Comparison of ENCODE assay signal across 9 cellular contexts in the genomic region with DNA sequence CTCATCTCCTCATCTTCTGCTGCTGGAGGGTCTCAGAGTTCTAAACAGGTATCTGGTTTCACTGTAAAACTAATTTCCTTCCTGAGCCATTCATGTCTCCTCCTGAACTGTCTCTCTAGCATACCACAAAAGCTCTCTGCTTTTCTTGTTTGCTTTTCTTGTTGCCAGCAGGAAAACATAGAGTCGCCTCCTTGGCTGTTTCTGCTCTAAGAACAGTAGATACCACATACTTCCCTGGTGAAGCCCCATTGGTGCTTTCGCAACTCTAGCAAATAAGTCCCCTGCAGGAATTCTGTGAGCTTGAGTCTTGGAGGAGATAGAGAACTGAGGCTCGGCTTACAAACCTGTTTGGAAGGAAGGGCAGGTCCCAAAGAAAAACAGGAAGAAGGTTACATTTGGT. TPM values are rescaled to one million over a fixed set of nuclear protein-coding genes. Genes with fewer than 3 reads are reported as not detected.
A peak's percentile ranks its signal among the peaks of the same experiment; 100 is the strongest.
DNase-seq lines count a peak whose midpoint lies in the region; ATAC-seq and TF ChIP-seq lines count a peak whose summit lies in the region.
"Had no signal": no experiment of that assay in that cellular context is flagged by ENCODE, and none has a peak within 500 bp of the region (broad histone marks: within the 10 kb centered on the region; RNA-seq: fewer than 3 reads in every experiment).

No MANE protein-coding gene starts in this region.

- peak overlapping the region; percentile 82 for H3K27ac Mint-ChIP-seq in activated CD8-positive, alpha-beta T cell treated with anti-CD3 and anti-CD28 coated beads for 36 hours
- no peak overlapping the region for H3K27ac Mint-ChIP-seq in effector memory CD8-positive, alpha-beta T cell
- H3K27ac Mint-ChIP-seq: naive B cell had no signal

- no peak for ATAC-seq in activated CD8-positive, alpha-beta T cell treated with anti-CD3 and anti-CD28 coated beads for 36 hours
- ATAC-seq in effector memory CD8-positive, alpha-beta T cell (replicated peaks): no peak
- no peak for ATAC-seq in HG03378 (IDR thresholded peaks at IDR 0.05; ENCODE audit: unreplicated experiment)

- DNase-seq in activated CD8-positive, alpha-beta T cell treated with anti-CD3 and anti-CD28 coated beads for 36 hours: no peak
- DNase-seq in fibroblast of the aortic adventitia (ENCODE audit: low read depth) (peak; percentile 82), smooth muscle cell (lab: John Stamatoyannopoulos, UW; ENCODE audit: unreplicated experiment) (no peak), NCI-H2029 (lab: John Stamatoyannopoulos, UW) (no peak)
- no peak for DNase-seq in effector memory CD8-positive, alpha-beta T cell
- DNase-seq: naive B cell had no signal

- H3F3A ChIP-seq in smooth muscle cell (ENCODE audit: low read depth): peaks cover 16% of the 10 kb centered on the region

- H3K9me3 ChIP-seq in HUES48 (ENCODE audit: control insufficient read depth, insufficient read depth, low read length) (no peaks in the 10 kb centered on the region), smooth muscle cell (replicated peaks; ENCODE audit: low read depth) (no peaks in the 10 kb centered on the region)
- H3K9me3 ChIP-seq: tibial nerve had no signal

- H4K20me1 ChIP-seq in smooth muscle cell (ENCODE audit: low read depth): no peaks in the 10 kb centered on the region

- POLR2A ChIA-PET in activated CD8-positive, alpha-beta T cell treated with anti-CD3 and anti-CD28 coated beads for 36 hours (lab: Charles Lee): interaction anchor here (0.8 to 1.4 kb wide), 5 partner anchors 8 to 34 kb away, joined by 3 to 6 read pairs (median 5); no protein-coding TSS in a partner anchor

- H3K9ac ChIP-seq in HUES48 (ENCODE audit: low read depth, low read length) (no peak overlapping the region), smooth muscle cell (ENCODE audit: low read depth) (peak overlapping the region; percentile 95)

- no peaks in the 10 kb centered on the region for H3K9me3 Mint-ChIP-seq in activated CD8-positive, alpha-beta T cell treated with anti-CD3 and anti-CD28 coated beads for 36 hours
- no peaks in the 10 kb centered on the region for H3K9me3 Mint-ChIP-seq in effector memory CD8-positive, alpha-beta T cell
- H3K9me3 Mint-ChIP-seq: naive B cell had no signal

- peak overlapping the region; percentile 39 for H2AFZ ChIP-seq in smooth muscle cell (ENCODE audit: low read depth)

- intact Hi-C loops in activated CD8-positive, alpha-beta T cell treated with anti-CD3 and anti-CD28 coated beads for 36 hours (cut with micrococcal nuclease): no loop called here

- H3K79me2 ChIP-seq in smooth muscle cell (ENCODE audit: low read depth): peaks cover 38% of the 10 kb centered on the region

- TF ChIP-seq CTCF in activated CD8-positive, alpha-beta T cell treated with anti-CD3 and anti-CD28 coated beads for 36 hours (IDR thresholded peaks at IDR 0.05): no peak
- peak; percentile 3 for TF ChIP-seq CTCF in fibroblast of the aortic adventitia (IDR thresholded peaks at IDR 0.05; ENCODE audit: insufficient read depth, low read length)
- TF ChIP-seq CTCF in smooth muscle cell (IDR thresholded peaks at IDR 0.05; ENCODE audit: borderline replicate concordance, insufficient read depth, poor library complexity, severe bottlenecking): no peak

- H3K27me3 ChIP-seq in HUES48 (ENCODE audit: control insufficient read depth, insufficient read depth, low read length) (no peaks in the 10 kb centered on the region), smooth muscle cell (ENCODE audit: low read depth) (no peaks in the 10 kb centered on the region)
- H3K27me3 ChIP-seq: tibial nerve had no signal

- peaks cover 12% of the 10 kb centered on the region for H3K4me1 ChIP-seq in HUES48 (ENCODE audit: control insufficient read depth, insufficient read depth, low read length)
- H3K4me1 ChIP-seq in smooth muscle cell (ENCODE audit: low read depth): peaks cover 16% of the 10 kb centered on the region

- no peak overlapping the region for H3K4me3 Mint-ChIP-seq in activated CD8-positive, alpha-beta T cell treated with anti-CD3 and anti-CD28 coated beads for 36 hours
- H3K4me3 Mint-ChIP-seq in effector memory CD8-positive, alpha-beta T cell: no peak overlapping the region
- H3K4me3 Mint-ChIP-seq: naive B cell had no signal

- WGBS in smooth muscle cell (ENCODE audit: low lambda C conversion rate): 22% methylated on average over 3 of the region's 3 CpGs

- H3K4me1 Mint-ChIP-seq in activated CD8-positive, alpha-beta T cell treated with anti-CD3 and anti-CD28 coated beads for 36 hours (ENCODE audit: low read depth): peaks cover 28% of the 10 kb centered on the region
- peaks cover under 1% of the 10 kb centered on the region in 2 donors for H3K4me1 Mint-ChIP-seq in effector memory CD8-positive, alpha-beta T cell (ENCODE audit: low read depth in 2 of 2)

- H3K27me3 Mint-ChIP-seq in activated CD8-positive, alpha-beta T cell treated with anti-CD3 and anti-CD28 coated beads for 36 hours: no peaks in the 10 kb centered on the region
- no peaks in the 10 kb centered on the region for H3K27me3 Mint-ChIP-seq in effector memory CD8-positive, alpha-beta T cell

- H3K27ac ChIP-seq in HUES48 (ENCODE audit: low read depth, low read length) (peak overlapping the region; percentile 26), smooth muscle cell (ENCODE audit: low read depth) (peak overlapping the region; percentile 100)

- H3K36me3 ChIP-seq in HUES48 (ENCODE audit: control insufficient read depth, insufficient read depth, low read length): no peaks in the 10 kb centered on the region; the same call in 1 of the 2 replicates
- no peaks in the 10 kb centered on the region for H3K36me3 ChIP-seq in smooth muscle cell (ENCODE audit: low read depth)
- H3K36me3 ChIP-seq: tibial nerve had no signal

- no peaks in the 10 kb centered on the region for H3K36me3 Mint-ChIP-seq in activated CD8-positive, alpha-beta T cell treated with anti-CD3 and anti-CD28 coated beads for 36 hours (ENCODE audit: low read depth)
- H3K36me3 Mint-ChIP-seq in effector memory CD8-positive, alpha-beta T cell (ENCODE audit: insufficient read depth): no peaks in the 10 kb centered on the region
- H3K36me3 Mint-ChIP-seq: naive B cell had no signal

- no peak overlapping the region for H3K4me3 ChIP-seq in HUES48 (ENCODE audit: low read depth, low read length)
- no peak overlapping the region for H3K4me3 ChIP-seq in fibroblast of the aortic adventitia (ENCODE audit: low read depth, low read length)
- H3K4me3 ChIP-seq in smooth muscle cell: no peak overlapping the region
- H3K4me3 ChIP-seq: tibial nerve had no signal

- CTCF ChIA-PET in activated CD8-positive, alpha-beta T cell treated with anti-CD3 and anti-CD28 coated beads for 36 hours (lab: Charles Lee): interaction anchor here (0.7 to 19.6 kb wide), 6 partner anchors 8 to 37 kb away, joined by 3 to 223 read pairs (median 4); no protein-coding TSS in a partner anchor

- H3K4me2 ChIP-seq in smooth muscle cell: peak overlapping the region; percentile 75

RNA-seq across cellular contexts. Expression of gene DIXDC1, which starts 7.0 kb away (rescaled TPM):
- total RNA-seq in activated CD8-positive, alpha-beta T cell treated with anti-CD3 and anti-CD28 coated beads for 36 hours: 1 to 10 TPM; 9.1 to 9.4 TPM
- 22.1 and 24.8 TPM in 2 replicates for total RNA-seq in fibroblast of the aortic adventitia (ENCODE audit: low replicate concordance)
- total RNA-seq in smooth muscle cell: 19.7 and 24.8 TPM in 2 replicates
- polyA plus RNA-seq in smooth muscle cell: 11.9 and 12.4 TPM in 2 replicates

RNA-seq across cellular contexts. Expression of gene C11orf52, which starts 25.4 kb away (rescaled TPM):
- total RNA-seq in activated CD8-positive, alpha-beta T cell treated with anti-CD3 and anti-CD28 coated beads for 36 hours: not detected
- total RNA-seq in fibroblast of the aortic adventitia (ENCODE audit: low replicate concordance): 0.63 TPM in 1 of 2 replicates, not detected in the other
- 0.90 and 3.0 TPM in 2 replicates for total RNA-seq in smooth muscle cell
- 0.64 and 1.2 TPM in 2 replicates for polyA plus RNA-seq in smooth muscle cell

RNA-seq across cellular contexts. Expression of gene HSPB2, which starts 31.6 kb away (rescaled TPM):
- total RNA-seq in activated CD8-positive, alpha-beta T cell treated with anti-CD3 and anti-CD28 coated beads for 36 hours: not detected
- total RNA-seq in fibroblast of the aortic adventitia (ENCODE audit: low replicate concordance) (1.5 and 3.3 TPM in 2 replicates), smooth muscle cell (not detected in 2 replicates)
- polyA plus RNA-seq in smooth muscle cell: 0.18 and 0.87 TPM in 2 replicates

RNA-seq across cellular contexts. Expression of gene CRYAB, which starts 32.6 kb away (rescaled TPM):
- total RNA-seq in activated CD8-positive, alpha-beta T cell treated with anti-CD3 and anti-CD28 coated beads for 36 hours: not detected
- total RNA-seq in fibroblast of the aortic adventitia (ENCODE audit: low replicate concordance): 60.2 and 73.3 TPM in 2 replicates
- total RNA-seq in smooth muscle cell: 26.6 and 47.4 TPM in 2 replicates
- 97.4 and 125 TPM in 2 replicates for polyA plus RNA-seq in smooth muscle cell
